In the genomic region with DNA sequence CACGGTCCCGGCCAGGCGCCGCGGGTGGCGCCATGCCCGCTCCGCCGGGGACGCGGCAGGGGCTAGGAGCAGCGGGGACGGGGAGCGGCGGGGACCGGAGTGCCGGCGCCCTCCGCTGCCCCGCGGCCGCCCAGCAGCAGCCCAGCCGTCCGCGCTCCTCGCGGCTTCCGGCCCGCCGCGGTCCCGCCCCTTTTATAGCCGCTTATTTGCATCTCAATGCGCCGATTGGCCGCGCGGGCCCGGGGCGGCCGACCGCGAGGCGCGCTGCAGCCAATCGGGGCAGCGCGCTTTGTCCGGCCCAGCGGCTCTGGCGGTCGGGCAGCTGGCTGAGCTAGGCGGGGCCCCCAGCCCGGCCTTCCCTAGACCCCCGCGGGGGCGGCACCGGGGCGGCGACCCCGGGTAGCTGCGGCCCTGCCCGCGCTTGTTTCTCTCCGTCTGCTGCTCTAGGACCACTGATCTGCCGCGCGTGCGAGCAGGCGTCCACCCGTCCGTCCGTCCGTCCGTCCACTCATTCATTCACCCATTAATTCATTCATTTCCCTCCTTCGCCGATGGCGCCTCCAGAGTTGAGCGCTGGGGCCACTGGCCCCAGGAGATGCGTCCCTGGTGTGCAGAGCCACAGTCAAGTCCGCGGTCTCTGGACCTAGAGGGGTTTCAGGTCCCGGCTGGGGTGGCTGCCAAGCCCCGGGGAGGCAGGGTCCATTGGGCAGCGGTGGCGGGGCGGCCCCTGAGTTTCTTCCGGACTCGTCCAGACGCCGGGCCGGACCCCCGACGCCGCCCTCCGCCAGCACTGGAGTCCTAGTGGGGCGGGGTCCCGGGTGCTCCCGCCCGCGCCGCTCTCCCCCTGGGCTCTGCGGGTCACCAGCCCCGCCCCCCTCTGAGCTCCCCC, we compare ENCODE assay signal across 8 cellular contexts. TPM values are rescaled to one million over a fixed set of nuclear protein-coding genes. Genes with fewer than 3 reads are reported as not detected.
DNase-seq lines count a peak whose midpoint lies in the region; ATAC-seq and TF ChIP-seq lines count a peak whose summit lies in the region.

A gene with protein sequence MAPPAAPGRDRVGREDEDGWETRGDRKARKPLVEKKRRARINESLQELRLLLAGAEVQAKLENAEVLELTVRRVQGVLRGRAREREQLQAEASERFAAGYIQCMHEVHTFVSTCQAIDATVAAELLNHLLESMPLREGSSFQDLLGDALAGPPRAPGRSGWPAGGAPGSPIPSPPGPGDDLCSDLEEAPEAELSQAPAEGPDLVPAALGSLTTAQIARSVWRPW (minus strand): TSS at position 167 of the 889 bp plus-strand sequence. CDS start 133 bp downstream, at position 34.

- H3K36me3 ChIP-seq in iPS DF 6.9 (ENCODE audit: control insufficient read depth, insufficient read depth, low read length) (no peaks in the 10 kb centered on the region), sigmoid colon (peaks cover 0 to 3% (median under 1%) of the 10 kb centered on the region in 4 donors)

- TF ChIP-seq CTCF in sigmoid colon (IDR thresholded peaks at IDR 0.05) = no peak

- TF ChIP-seq POLR2A in sigmoid colon (IDR thresholded peaks at IDR 0.05) = no peak

- ATAC-seq in GM18502 (IDR thresholded peaks at IDR 0.05; ENCODE audit: poor library complexity, unreplicated experiment) (peak; percentile 79), HG02885 (IDR thresholded peaks at IDR 0.05; ENCODE audit: poor library complexity, unreplicated experiment) (peak; percentile 83)

- H3K27me3 ChIP-seq in iPS DF 6.9 (ENCODE audit: control insufficient read depth, insufficient read depth, low read length) (peaks cover 10% of the 10 kb centered on the region; the same call in 1 of the 2 replicates), sigmoid colon (no peaks in the 10 kb centered on the region)

- H3K27ac Mint-ChIP-seq in T-helper 2 cell treated with Interferon-gamma antibody and Interleukin-4, amounts not matched to agents 5 μg/mL and 100 μg/mL, for 36 hours = no peak within 1 kb of the TSS

- H3K4me3 Mint-ChIP-seq in T-helper 2 cell treated with Interferon-gamma antibody and Interleukin-4, amounts not matched to agents 5 μg/mL and 100 μg/mL, for 36 hours = peak within 1 kb of the TSS; percentile 85

- H3K4me1 Mint-ChIP-seq in T-helper 2 cell treated with Interferon-gamma antibody and Interleukin-4, amounts not matched to agents 5 μg/mL and 100 μg/mL, for 36 hours (ENCODE audit: low read depth) = peaks cover 2% of the 10 kb centered on the region

- H3K9me3 ChIP-seq in iPS DF 6.9 (ENCODE audit: control insufficient read depth, insufficient read depth, low read length) (no peaks in the 10 kb centered on the region), sigmoid colon (no peaks in the 10 kb centered on the region)

- H3K4me1 ChIP-seq in iPS DF 6.9 (ENCODE audit: control insufficient read depth, insufficient read depth, low read length) (peaks cover 2% of the 10 kb centered on the region), sigmoid colon (peaks cover 0 to 48% (median 43%) of the 10 kb centered on the region in 4 donors)

- intact Hi-C loops in sigmoid colon (cut with DNase I) = loop anchor here (2.0 kb wide), 1 partner anchor 37 kb away; a partner anchor contains a TSS

- DNase-seq in NCI-H187 (lab: John Stamatoyannopoulos, UW) (peak; percentile 76 to 85), astrocyte of the hippocampus (ENCODE audit: low read depth, low spot score) (peak; percentile 97), iPS DF 6.9 (ENCODE audit: low read depth, low spot score) (peak; percentile 68), sigmoid colon (peak; percentile 94), cerebellar nuclear complex (lab: John Stamatoyannopoulos, UW) (no peak)
- peak; percentile 87 for DNase-seq in T-helper 2 cell treated with Interferon-gamma antibody and Interleukin-4, amounts not matched to agents 5 μg/mL and 100 μg/mL, for 36 hours (ENCODE audit: low spot score)

- H3K4me3 ChIP-seq in iPS DF 6.9 (ENCODE audit: low read length) = peak within 1 kb of the TSS; percentile 86
- peak within 1 kb of the TSS; percentile 49 to 76 (median 74) for H3K4me3 ChIP-seq in sigmoid colon

- peaks cover 44% of the 10 kb centered on the region for H3K27me3 Mint-ChIP-seq in T-helper 2 cell treated with Interferon-gamma antibody and Interleukin-4, amounts not matched to agents 5 μg/mL and 100 μg/mL, for 36 hours (ENCODE audit: low read depth)

- no peaks in the 10 kb centered on the region for H3K9me3 Mint-ChIP-seq in T-helper 2 cell treated with Interferon-gamma antibody and Interleukin-4, amounts not matched to agents 5 μg/mL and 100 μg/mL, for 36 hours

- H3K36me3 Mint-ChIP-seq in T-helper 2 cell treated with Interferon-gamma antibody and Interleukin-4, amounts not matched to agents 5 μg/mL and 100 μg/mL, for 36 hours (ENCODE audit: low read depth) = peaks cover 2% of the 10 kb centered on the region

- no peak for TF ChIP-seq EP300 in sigmoid colon (IDR thresholded peaks at IDR 0.05)

- H3K27ac ChIP-seq in iPS DF 6.9 (ENCODE audit: low read length) (no peak within 1 kb of the TSS), sigmoid colon (peak within 1 kb of the TSS; percentile 81 to 89 (median 84))

- WGBS in iPS DF 6.9 (ENCODE audit: insufficient coverage, insufficient read length) = no CpG with 5 or more reads among the region's 104 CpGs
- WGBS in sigmoid colon, 2 donors = 0 to 1% methylated on average over 104 of the region's 104 CpGs

RNA-seq across cellular contexts. Expression of the gene that starts here (rescaled TPM):
- total RNA-seq in sigmoid colon = 10 to 100 TPM; 13.2 to 27.3 (median 18.1) TPM
- 10 to 100 TPM; 40.7 to 59.2 (median 52.3) TPM for polyA plus RNA-seq in sigmoid colon

Comparison
In these comparisons a context has a peak if more than half of its experiments do, and no peak if none do; other contexts are left out.
1. DNase-seq: peak in NCI-H187 (2 of 2), T-helper 2 cell treated with Interferon-gamma antibody and Interleukin-4, amounts not matched to agents 5 μg/mL and 100 μg/mL, for 36 hours (single experiment), astrocyte of the hippocampus (single experiment), iPS DF 6.9 (single experiment) and sigmoid colon (single experiment); none in cerebellar nuclear complex (0 of 2).